ENCODE assay signal across 5 cellular contexts in genomic region chr19:54224619-54225018, GRCh38. TPM values are rescaled to one million over a fixed set of nuclear protein-coding genes. Genes with fewer than 3 reads are reported as not detected.
"Had no signal": no experiment of that assay in that cellular context is flagged by ENCODE, and none has a peak within 500 bp of the region (broad histone marks: within the 10 kb centered on the region; RNA-seq: fewer than 3 reads in every experiment).

No MANE protein-coding gene starts in this region.

RNA-seq across cellular contexts. Expression of gene LILRB3, which starts 1.8 kb away (rescaled TPM):
- total RNA-seq: HepG2, HT-29, HT1080, IMR-90 had no signal
- polyA plus RNA-seq: IMR-90 had no signal

RNA-seq across cellular contexts. Expression of gene LILRA6, which starts 18.0 kb away (rescaled TPM):
- total RNA-seq: HepG2, HT-29, HT1080, IMR-90 had no signal
- polyA plus RNA-seq: HepG2, IMR-90 had no signal

RNA-seq across cellular contexts. Expression of gene LILRB5, which starts 32.5 kb away (rescaled TPM):
- total RNA-seq: HepG2, HT-29, HT1080, IMR-90 had no signal
- polyA plus RNA-seq: HepG2, IgD-negative memory B cell, IMR-90 had no signal
